18 cellular contexts compared by ENCODE assay signal in genomic region chr6:144898741-144899140, GRCh38.
"Had no signal": no experiment of that assay in that cellular context is flagged by ENCODE, and none has a peak within 500 bp of the region (broad histone marks: within the 10 kb centered on the region; RNA-seq: fewer than 3 reads in every experiment).

No MANE protein-coding gene starts in this region.

- FAIRE-seq: pancreas had no signal

- H3K27ac Mint-ChIP-seq: activated naive CD8-positive, alpha-beta T cell treated with anti-CD3 and anti-CD28 coated beads, Interleukin-2, amount 10 ng/mL, durations not matched to agents 7 days and 5 days; neural progenitor cell had no signal

- H3K36me3 ChIP-seq: breast epithelium, neural progenitor cell, pancreas, stomach, upper lobe of left lung had no signal

- H3K4me3 ChIP-seq: breast epithelium, neural progenitor cell, pancreas, stomach, testis, upper lobe of left lung had no signal

- H3K4me3 Mint-ChIP-seq: activated naive CD8-positive, alpha-beta T cell treated with anti-CD3 and anti-CD28 coated beads, Interleukin-2, amount 10 ng/mL, durations not matched to agents 7 days and 5 days; naive B cell; neural progenitor cell had no signal

- H3K9me3 ChIP-seq: pancreas, testis, upper lobe of left lung had no signal

- DNase-seq: activated CD4-positive, alpha-beta T cell treated with anti-CD3 and anti-CD28 coated beads, Interleukin-2, amount 50 U/mL, for 1 hour; activated CD8-positive, alpha-beta memory T cell treated with anti-CD3 and anti-CD28 coated beads for 24 hours; activated gamma-delta T cell treated with Interleukin-2 at 50 U/mL for 16 hours; activated naive CD8-positive, alpha-beta T cell treated with anti-CD3 and anti-CD28 coated beads, Interleukin-2, amount 10 ng/mL, durations not matched to agents 7 days and 5 days; anterior cingulate cortex; cerebellar nuclear complex; effector memory CD4-positive, alpha-beta T cell; islet precursor cell; naive B cell; pancreas; stimulated activated CD4-positive, alpha-beta T cell treated with anti-CD3 and anti-CD28 coated beads, Interleukin-12 subunit alpha, Interleukin-12 subunit beta, amount 100 ng/mL, for 4 hours; stimulated activated CD4-positive, alpha-beta T cell treated with anti-CD3 and anti-CD28 coated beads, Interleukin-2, amount 100 ng/mL, for 24 hours; stomach; T-helper 9 cell; testis; upper lobe of left lung had no signal

- H3K9ac ChIP-seq: neural progenitor cell had no signal

- H3K4me2 ChIP-seq: neural progenitor cell had no signal

- H3K4me1 Mint-ChIP-seq: naive B cell had no signal

- H2AFZ ChIP-seq: neural progenitor cell had no signal

- H3K36me3 Mint-ChIP-seq: neural progenitor cell had no signal

- H3K27me3 ChIP-seq: breast epithelium, neural progenitor cell, pancreas, stomach, testis, upper lobe of left lung had no signal

- H3K4me1 ChIP-seq: breast epithelium, pancreas, stomach, testis, upper lobe of left lung had no signal

- H3K27ac ChIP-seq: breast epithelium, neural progenitor cell, pancreas, stomach, testis, upper lobe of left lung had no signal
